ENCODE assay signal across 13 cellular contexts in genomic region chr3:24047513-24047912, GRCh38.
DNase-seq lines count a peak whose midpoint lies in the region; ATAC-seq, FAIRE-seq and TF ChIP-seq lines count a peak whose summit lies in the region.
"Had no signal": no experiment of that assay in that cellular context is flagged by ENCODE, and none has a peak within 500 bp of the region (broad histone marks: within the 10 kb centered on the region; RNA-seq: fewer than 3 reads in every experiment).

No MANE protein-coding gene starts in this region.

- no peak overlapping the region for H3K4me3 ChIP-seq in subcutaneous abdominal adipose tissue (ENCODE audit: low read depth in 1 of 5, low read length in 5 of 5)
- no peak overlapping the region for H3K4me3 ChIP-seq in kidney (ENCODE audit: low read length in 2 of 2)
- H3K4me3 ChIP-seq in Peyer's patch, result no peak overlapping the region

- peaks cover 11% of the 10 kb centered on the region for H3K4me1 Mint-ChIP-seq in activated naive CD8-positive, alpha-beta T cell treated with anti-CD3 and anti-CD28 coated beads, Interleukin-2, amount 50 U/mL, for 24 hours
- H3K4me1 Mint-ChIP-seq in CD4-positive, alpha-beta T cell (ENCODE audit: low read depth), result no peaks in the 10 kb centered on the region

- H3K36me3 ChIP-seq in subcutaneous abdominal adipose tissue (ENCODE audit: control insufficient read depth in 5 of 5, insufficient read depth in 5 of 5, low read length in 5 of 5), result no peaks in the 10 kb centered on the region
- H3K36me3 ChIP-seq in kidney (ENCODE audit: control insufficient read depth in 1 of 2, insufficient read depth in 2 of 2, low read length in 2 of 2), result no peaks in the 10 kb centered on the region
- H3K36me3 ChIP-seq in Peyer's patch, result no peaks in the 10 kb centered on the region

- no peak for DNase-seq in activated naive CD8-positive, alpha-beta T cell treated with anti-CD3 and anti-CD28 coated beads, Interleukin-2, amount 50 U/mL, for 24 hours
- DNase-seq in CD4-positive, alpha-beta T cell, result no peak
- no peak for DNase-seq in kidney
- no peak for DNase-seq in stimulated activated CD4-positive, alpha-beta T cell treated with anti-CD3 and anti-CD28 coated beads, Interleukin-4, amount 100 ng/mL, for 1 hour
- no peak for DNase-seq in Peyer's patch
- DNase-seq: activated CD8-positive, alpha-beta memory T cell treated with anti-CD3 and anti-CD28 coated beads for 24 hours; DMS79 treated with DMSO at 0.1 percent for 48 hours; glutamatergic neuron; SHP77 treated with DMSO at 0.1 percent for 48 hours; substantia nigra had no signal

- CTCF ChIA-PET in CD4-positive, alpha-beta T cell (lab: Charles Lee), result no interaction called here

- FAIRE-seq in kidney (lab: Jason Lieb, UNC), result no peak

- ATAC-seq in GM19455 (IDR thresholded peaks at IDR 0.05; ENCODE audit: unreplicated experiment) (peak; percentile 19), HG02938 (IDR thresholded peaks at IDR 0.05; ENCODE audit: unreplicated experiment) (peak; percentile 13)
- ATAC-seq in activated naive CD8-positive, alpha-beta T cell treated with anti-CD3 and anti-CD28 coated beads, Interleukin-2, amount 50 U/mL, for 24 hours, result peak; percentile 5
- ATAC-seq in CD4-positive, alpha-beta T cell (ENCODE audit: poor library complexity), result no peak

- H3K4me3 Mint-ChIP-seq in activated naive CD8-positive, alpha-beta T cell treated with anti-CD3 and anti-CD28 coated beads, Interleukin-2, amount 50 U/mL, for 24 hours, result no peak overlapping the region
- H3K4me3 Mint-ChIP-seq in CD4-positive, alpha-beta T cell, result no peak overlapping the region

- no peak overlapping the region for H3K27ac Mint-ChIP-seq in activated naive CD8-positive, alpha-beta T cell treated with anti-CD3 and anti-CD28 coated beads, Interleukin-2, amount 50 U/mL, for 24 hours
- H3K27ac Mint-ChIP-seq in CD4-positive, alpha-beta T cell, result no peak overlapping the region

- peaks cover 5 to 28% (median 21%) of the 10 kb centered on the region in 5 donors for H3K4me1 ChIP-seq in subcutaneous abdominal adipose tissue (ENCODE audit: control insufficient read depth in 5 of 5, insufficient read depth in 5 of 5, low read length in 5 of 5)
- peaks cover 4% of the 10 kb centered on the region in 2 donors for H3K4me1 ChIP-seq in kidney (ENCODE audit: control insufficient read depth in 1 of 2, insufficient read depth in 1 of 2, low read depth in 1 of 2, low read length in 2 of 2)
- no peaks in the 10 kb centered on the region for H3K4me1 ChIP-seq in Peyer's patch

- H3K27me3 ChIP-seq in subcutaneous abdominal adipose tissue (ENCODE audit: control insufficient read depth in 5 of 5, insufficient read depth in 4 of 5, low read length in 5 of 5), result no peaks in the 10 kb centered on the region
- H3K27me3 ChIP-seq in CD4-positive, alpha-beta T cell (ENCODE audit: control insufficient read depth, insufficient read depth, low read length), result no peaks in the 10 kb centered on the region
- H3K27me3 ChIP-seq in Peyer's patch, result no peaks in the 10 kb centered on the region

- no peaks in the 10 kb centered on the region for H3K9me3 Mint-ChIP-seq in activated naive CD8-positive, alpha-beta T cell treated with anti-CD3 and anti-CD28 coated beads, Interleukin-2, amount 50 U/mL, for 24 hours
- no peaks in the 10 kb centered on the region for H3K9me3 Mint-ChIP-seq in CD4-positive, alpha-beta T cell

- H3K27ac ChIP-seq in subcutaneous abdominal adipose tissue (ENCODE audit: low read depth, low read length), result peak overlapping the region; percentile 88
- H3K27ac ChIP-seq in CD4-positive, alpha-beta T cell (ENCODE audit: low read depth, low read length), result no peak overlapping the region
- no peak overlapping the region for H3K27ac ChIP-seq in kidney (ENCODE audit: low read depth in 2 of 2, low read length in 2 of 2)
- no peak overlapping the region for H3K27ac ChIP-seq in Peyer's patch

- POLR2A ChIA-PET in CD4-positive, alpha-beta T cell (lab: Charles Lee), result no interaction called here

- peaks cover 9% of the 10 kb centered on the region for H3K27me3 Mint-ChIP-seq in activated naive CD8-positive, alpha-beta T cell treated with anti-CD3 and anti-CD28 coated beads, Interleukin-2, amount 50 U/mL, for 24 hours
- no peaks in the 10 kb centered on the region for H3K27me3 Mint-ChIP-seq in CD4-positive, alpha-beta T cell

- H3K36me3 Mint-ChIP-seq in activated naive CD8-positive, alpha-beta T cell treated with anti-CD3 and anti-CD28 coated beads, Interleukin-2, amount 50 U/mL, for 24 hours (ENCODE audit: low read depth), result no peaks in the 10 kb centered on the region
- no peaks in the 10 kb centered on the region for H3K36me3 Mint-ChIP-seq in CD4-positive, alpha-beta T cell (ENCODE audit: low read depth)

- TF ChIP-seq CTCF in CD4-positive, alpha-beta T cell (IDR thresholded peaks at IDR 0.05), result no peak
- no peak for TF ChIP-seq CTCF in kidney (IDR thresholded peaks at IDR 0.05; ENCODE audit: borderline replicate concordance, extremely low read depth, insufficient read depth)
- TF ChIP-seq CTCF in Peyer's patch (IDR thresholded peaks at IDR 0.05), result no peak

- TF ChIP-seq POLR2A in Peyer's patch (IDR thresholded peaks at IDR 0.05), result no peak

- H3K9ac ChIP-seq in subcutaneous abdominal adipose tissue (ENCODE audit: low read length in 5 of 5) (peak overlapping the region in 2 of 5 donors; percentile 21 to 51), kidney (ENCODE audit: low read length in 2 of 2) (no peak overlapping the region)

- H3K9me3 ChIP-seq in subcutaneous abdominal adipose tissue (ENCODE audit: control insufficient read depth in 5 of 5, low read length in 5 of 5) (peaks cover 0 to 6% (median 0%) of the 10 kb centered on the region in 5 donors), kidney (ENCODE audit: control insufficient read depth in 1 of 2, low read length in 2 of 2) (no peaks in the 10 kb centered on the region), Peyer's patch (no peaks in the 10 kb centered on the region)
- no peaks in the 10 kb centered on the region for H3K9me3 ChIP-seq in CD4-positive, alpha-beta T cell (ENCODE audit: control insufficient read depth, low read length)

- intact Hi-C loops in CD4-positive, alpha-beta T cell (cut with DNase I, micrococcal nuclease), result no loop called here
- intact Hi-C loops in kidney (cut with DNase I), result no loop called here
